In the genomic region with DNA sequence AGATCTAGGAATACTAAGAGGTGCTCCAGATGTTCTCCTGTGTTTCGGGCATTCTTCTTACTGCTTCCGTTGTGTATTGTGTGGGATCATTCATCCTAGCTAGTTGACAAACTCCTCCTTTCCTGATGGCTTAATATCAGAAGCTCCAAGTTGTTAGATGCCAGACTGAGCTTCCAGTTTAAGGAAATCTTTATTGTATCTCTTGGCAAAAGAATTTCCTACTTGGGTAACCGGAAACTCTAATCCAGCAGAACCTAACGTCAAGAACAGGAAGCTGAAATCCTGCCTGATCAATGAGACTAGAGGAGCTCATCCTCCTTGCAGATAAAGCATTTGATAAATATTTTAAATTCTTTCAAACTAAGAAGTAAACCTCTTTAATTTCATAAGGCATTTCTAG, we compare ENCODE assay signal across 23 cellular contexts. TPM values are rescaled to one million over a fixed set of nuclear protein-coding genes. Genes with fewer than 3 reads are reported as not detected.
DNase-seq lines count a peak whose midpoint lies in the region; ATAC-seq and TF ChIP-seq lines count a peak whose summit lies in the region.
"Had no signal": no experiment of that assay in that cellular context is flagged by ENCODE, and none has a peak within 500 bp of the region (broad histone marks: within the 10 kb centered on the region; RNA-seq: fewer than 3 reads in every experiment).

No MANE protein-coding gene starts in this region.

- no peaks in the 10 kb centered on the region for H3K9me3 ChIP-seq in SK-N-MC (ENCODE audit: low read depth, low read length)
- H3K9me3 ChIP-seq: BE2C had no signal

- peak overlapping the region; percentile 10; the same call in 1 of the 2 replicates for H3K4me3 ChIP-seq in SK-N-MC
- H3K4me3 ChIP-seq: BLaER1 treated with 17β-estradiol and CSF1 and Interleukin-3, amounts not matched to agents 10 nM and 100 nM; GM23248 had no signal

- peaks cover 6% of the 10 kb centered on the region; the same call in 1 of the 2 replicates for H3K36me3 ChIP-seq in SK-N-MC (ENCODE audit: insufficient read depth, low read length)

- peak overlapping the region; percentile 21; the same call in 1 of the 2 replicates for H3K27ac ChIP-seq in SK-N-MC
- H3K27ac ChIP-seq: BLaER1 treated with 17β-estradiol and CSF1 and Interleukin-3, amounts not matched to agents 10 nM and 100 nM; GM23248 had no signal

- H3K27ac Mint-ChIP-seq in endothelial cell (ENCODE audit: unreplicated experiment) (peak overlapping the region; percentile 94), HFFc6 (no peak overlapping the region)
- H3K27ac Mint-ChIP-seq: CD14-positive monocyte; CD4-positive, alpha-beta T cell; CD8-positive, alpha-beta memory T cell had no signal

- H3K9me3 Mint-ChIP-seq in endothelial cell (ENCODE audit: unreplicated experiment), result no peaks in the 10 kb centered on the region
- no peaks in the 10 kb centered on the region for H3K9me3 Mint-ChIP-seq in HFFc6
- H3K9me3 Mint-ChIP-seq: CD4-positive, alpha-beta T cell; CD8-positive, alpha-beta memory T cell had no signal

- ATAC-seq in GM21367 (IDR thresholded peaks at IDR 0.05; ENCODE audit: unreplicated experiment), result no peak

- H3K9ac ChIP-seq in SK-N-MC (ENCODE audit: insufficient read length), result no peak overlapping the region
- H3K9ac ChIP-seq: BLaER1 treated with 17β-estradiol and CSF1 and Interleukin-3, amounts not matched to agents 10 nM and 100 nM; GM23248 had no signal

- H3K4me3 Mint-ChIP-seq in endothelial cell (ENCODE audit: unreplicated experiment) (no peak overlapping the region), HFFc6 (no peak overlapping the region)
- H3K4me3 Mint-ChIP-seq: CD14-positive monocyte; CD4-positive, alpha-beta T cell; CD8-positive, alpha-beta memory T cell had no signal

- H3K4me1 Mint-ChIP-seq in endothelial cell (ENCODE audit: unreplicated experiment), result peaks cover 25% of the 10 kb centered on the region
- H3K4me1 Mint-ChIP-seq in HFFc6 (ENCODE audit: low read depth), result no peaks in the 10 kb centered on the region
- H3K4me1 Mint-ChIP-seq: CD14-positive monocyte; CD8-positive, alpha-beta memory T cell had no signal

- no peak for TF ChIP-seq CTCF in endothelial cell (IDR thresholded peaks at IDR 0.05; ENCODE audit: unreplicated experiment)
- TF ChIP-seq CTCF in HFFc6 (IDR thresholded peaks at IDR 0.05), result no peak

- DNase-seq in GF-D8 (lab: John Stamatoyannopoulos, UW) (peak; percentile 32), SK-N-MC (ENCODE audit: low read depth, low spot score) (peak; percentile 18), endothelial cell (ENCODE audit: low spot score) (no peak), pulmonary artery endothelial cell (ENCODE audit: low read depth, low spot score) (peak; percentile 7), COLO668 (lab: John Stamatoyannopoulos, UW; ENCODE audit: unreplicated experiment) (no peak), HFFc6 (no peak)
- DNase-seq in activated naive CD4-positive, alpha-beta T cell treated with Interleukin-2 at 50 U/mL for 16 hours, result no peak
- DNase-seq: ACHN; AML-193; BE2C; Calu3; CD4-positive, alpha-beta T cell; CD8-positive, alpha-beta memory T cell; COR-L47; DMS53; DMS79 treated with DMSO at 0.1 percent for 48 hours; GM23248; H7; HCEC 1CT had no signal

- H3K27me3 Mint-ChIP-seq in endothelial cell (ENCODE audit: unreplicated experiment) (peaks cover 3% of the 10 kb centered on the region), HFFc6 (ENCODE audit: insufficient read depth) (no peaks in the 10 kb centered on the region)
- H3K27me3 Mint-ChIP-seq: CD8-positive, alpha-beta memory T cell had no signal

- no peaks in the 10 kb centered on the region for H3K36me3 Mint-ChIP-seq in endothelial cell (ENCODE audit: low read depth, unreplicated experiment)
- peaks cover 4% of the 10 kb centered on the region; the same call in 1 of the 2 replicates for H3K36me3 Mint-ChIP-seq in HFFc6 (ENCODE audit: low read depth)

RNA-seq across cellular contexts. Expression of a gene that starts 27.7 kb away (rescaled TPM):
- total RNA-seq in endothelial cell (ENCODE audit: unreplicated experiment) (0.23 TPM), pulmonary artery endothelial cell (0.21 and 0.26 TPM in 2 replicates)
- under 1 TPM; 0.19 to 0.59 (median 0.31) TPM for total RNA-seq in HFFc6 (2021; fragmentation: NEBNext Ultra II Directional; extraction: Animal tissue kit (Norgen Biotek cat#: 25700))
- total RNA-seq: H1 had no signal

RNA-seq across cellular contexts. Expression of a gene that starts 51.2 kb away (rescaled TPM):
- 13.3 TPM for total RNA-seq in endothelial cell (ENCODE audit: unreplicated experiment)
- total RNA-seq in pulmonary artery endothelial cell, result 26.0 and 73.2 TPM in 2 replicates
- 10 to 100 TPM; 11.6 to 29.8 (median 26.5) TPM for total RNA-seq in HFFc6 (2021; fragmentation: NEBNext Ultra II Directional; extraction: Animal tissue kit (Norgen Biotek cat#: 25700))

RNA-seq across cellular contexts. Expression of a gene that starts 51.4 kb away (rescaled TPM):
- total RNA-seq in endothelial cell (ENCODE audit: unreplicated experiment) (16.0 TPM), pulmonary artery endothelial cell (4.6 and 4.7 TPM in 2 replicates)
- 10 to 100 TPM in 5 of 6 experiments, 1 to 10 TPM in 1; 9.0 to 13.1 (median 11.9) TPM for total RNA-seq in HFFc6 (2021; fragmentation: NEBNext Ultra II Directional; extraction: Animal tissue kit (Norgen Biotek cat#: 25700))

Comparison
In these comparisons a context has a peak if more than half of its experiments do, and no peak if none do; other contexts are left out.
1. DNase-seq: peak in GF-D8 (single experiment), SK-N-MC (single experiment) and pulmonary artery endothelial cell (single experiment); none in endothelial cell (single experiment), COLO668 (single experiment), HFFc6 (single experiment) and activated naive CD4-positive, alpha-beta T cell treated with Interleukin-2 at 50 U/mL for 16 hours (single experiment).